16 cellular contexts compared by ENCODE assay signal in genomic region chr17:838486-838885, GRCh38. TPM values are rescaled to one million over a fixed set of nuclear protein-coding genes. Genes with fewer than 3 reads are reported as not detected.
DNase-seq lines count a peak whose midpoint lies in the region; ATAC-seq and TF ChIP-seq lines count a peak whose summit lies in the region.
"Had no signal": no experiment of that assay in that cellular context is flagged by ENCODE, and none has a peak within 500 bp of the region (broad histone marks: within the 10 kb centered on the region; RNA-seq: fewer than 3 reads in every experiment).

No MANE protein-coding gene starts in this region.

- TF ChIP-seq EP300 in ovary (IDR thresholded peaks at IDR 0.05): no peak

- peaks cover 21% of the 10 kb centered on the region for H3K27me3 Mint-ChIP-seq in T-helper 17 cell

- H3K27me3 ChIP-seq in BLaER1 treated with 17β-estradiol and CSF1 and Interleukin-3, amounts not matched to agents 10 nM and 100 nM: no peaks in the 10 kb centered on the region
- no peaks in the 10 kb centered on the region for H3K27me3 ChIP-seq in psoas muscle (ENCODE audit: insufficient read depth in 3 of 3, low read length in 2 of 3)
- no peaks in the 10 kb centered on the region for H3K27me3 ChIP-seq in ovary

- H3K27ac ChIP-seq in BLaER1 treated with 17β-estradiol and CSF1 and Interleukin-3, amounts not matched to agents 10 nM and 100 nM: peak overlapping the region in 5 of 11 experiments; percentile 11 to 47 (median 29); a peak in 6 of 22 replicates
- H3K27ac ChIP-seq in psoas muscle: peak overlapping the region; percentile 23
- no peak overlapping the region for H3K27ac ChIP-seq in ovary

- H3K36me3 ChIP-seq in BLaER1 treated with 17β-estradiol and CSF1 and Interleukin-3, amounts not matched to agents 10 nM and 100 nM: peaks cover 0 to 91% (median 64%) of the 10 kb centered on the region in 11 experiments; a peak in 18 of 22 replicates
- H3K36me3 ChIP-seq in psoas muscle (ENCODE audit: insufficient read depth in 1 of 2, low read depth in 1 of 2) (no peaks in the 10 kb centered on the region), ovary (no peaks in the 10 kb centered on the region)

- no peaks in the 10 kb centered on the region for H3K36me3 Mint-ChIP-seq in T-helper 17 cell (ENCODE audit: low read depth)
- H3K36me3 Mint-ChIP-seq: CD4-positive, CD25-positive, alpha-beta regulatory T cell had no signal

- peaks cover 0 to 11% (median 0%) of the 10 kb centered on the region in 11 experiments; a peak in 5 of 22 replicates for H4K20me1 ChIP-seq in BLaER1 treated with 17β-estradiol and CSF1 and Interleukin-3, amounts not matched to agents 10 nM and 100 nM

- H3K9me3 ChIP-seq in BLaER1 treated with 17β-estradiol and CSF1 and Interleukin-3, amounts not matched to agents 10 nM and 100 nM (replicated peaks in 1 of 11): peaks cover 6 to 71% (median 44%) of the 10 kb centered on the region in 11 experiments; a peak in 20 of 22 replicates
- no peaks in the 10 kb centered on the region for H3K9me3 ChIP-seq in T-helper 17 cell (ENCODE audit: control insufficient read depth, low read length, poor library complexity, severe bottlenecking)
- no peaks in the 10 kb centered on the region for H3K9me3 ChIP-seq in psoas muscle
- H3K9me3 ChIP-seq in ovary: no peaks in the 10 kb centered on the region

- H3K4me1 ChIP-seq in BLaER1 treated with 17β-estradiol and CSF1 and Interleukin-3, amounts not matched to agents 10 nM and 100 nM: peaks cover 14 to 60% (median 52%) of the 10 kb centered on the region in 10 experiments
- H3K4me1 ChIP-seq in psoas muscle: peaks cover 37% of the 10 kb centered on the region
- peaks cover 3% of the 10 kb centered on the region for H3K4me1 ChIP-seq in ovary (ENCODE audit: insufficient read depth)

- peak overlapping the region in 1 of 11 experiments; percentile 3; a peak in 2 of 22 replicates for H3K9ac ChIP-seq in BLaER1 treated with 17β-estradiol and CSF1 and Interleukin-3, amounts not matched to agents 10 nM and 100 nM

- peak overlapping the region in 7 of 11 experiments; percentile 10 to 57 (median 48); a peak in 10 of 22 replicates for H3K4me2 ChIP-seq in BLaER1 treated with 17β-estradiol and CSF1 and Interleukin-3, amounts not matched to agents 10 nM and 100 nM

- ATAC-seq in T-helper 17 cell: no peak
- no peak for ATAC-seq in psoas muscle
- no peak for ATAC-seq in HG02938 (IDR thresholded peaks at IDR 0.05; ENCODE audit: unreplicated experiment)

- no peak for TF ChIP-seq CTCF in fibroblast of mammary gland (conservative IDR thresholded peaks at IDR 0.05; ENCODE audit: control insufficient read depth, insufficient read depth, low read depth, low read length)
- TF ChIP-seq CTCF in psoas muscle (IDR thresholded peaks at IDR 0.05): no peak
- no peak for TF ChIP-seq CTCF in ovary (IDR thresholded peaks at IDR 0.05)

- no peak for TF ChIP-seq POLR2A in ovary (IDR thresholded peaks at IDR 0.05)

- H3K4me3 ChIP-seq in BLaER1 treated with 17β-estradiol and CSF1 and Interleukin-3, amounts not matched to agents 10 nM and 100 nM: no peak overlapping the region
- H3K4me3 ChIP-seq in fibroblast of mammary gland (ENCODE audit: control insufficient read depth, low read depth, low read length) (no peak overlapping the region), psoas muscle (no peak overlapping the region), ovary (no peak overlapping the region)

- H3K4me1 Mint-ChIP-seq in T-helper 17 cell: no peaks in the 10 kb centered on the region
- H3K4me1 Mint-ChIP-seq: CD4-positive, CD25-positive, alpha-beta regulatory T cell had no signal

- intact Hi-C loops in psoas muscle (cut with DNase I): no loop called here
- intact Hi-C loops in ovary (cut with DNase I): no loop called here

- no peak overlapping the region for H3K4me3 Mint-ChIP-seq in T-helper 17 cell
- H3K4me3 Mint-ChIP-seq: CD4-positive, CD25-positive, alpha-beta regulatory T cell; HFFc6 had no signal

- WGBS in psoas muscle, 3 donors: 88 to 90% (median 88%) methylated on average over 11 of the region's 11 CpGs
- WGBS in ovary, 3 donors: 81 to 89% (median 82%) methylated on average over 11 of the region's 11 CpGs

- no peak for DNase-seq in T-helper 17 cell
- DNase-seq in fibroblast of mammary gland (ENCODE audit: low read depth): peak; percentile 30
- no peak for DNase-seq in psoas muscle
- DNase-seq in UCSD-AML1 (lab: John Stamatoyannopoulos, UW; ENCODE audit: unreplicated experiment): no peak
- no peak for DNase-seq in SKM-1 (lab: John Stamatoyannopoulos, UW; ENCODE audit: unreplicated experiment)
- no peak for DNase-seq in ovary
- DNase-seq: Calu3; CD4-positive, CD25-positive, alpha-beta regulatory T cell; DMS 273 treated with DMSO at 0.1 percent for 48 hours; DMS79; HCEC 1CT; HFFc6; IMR-90; KBM-7 had no signal

- H3K27ac Mint-ChIP-seq in T-helper 17 cell: peak overlapping the region; percentile 51
- H3K27ac Mint-ChIP-seq: HFFc6 had no signal

RNA-seq across cellular contexts. Expression of gene MRM3, which starts 56.3 kb away (rescaled TPM):
- total RNA-seq in T-helper 17 cell: 10 to 100 TPM; 28.1 to 29.6 TPM
- 10 to 100 TPM; 17.2 to 30.1 (median 19.5) TPM for total RNA-seq in psoas muscle
- polyA plus RNA-seq in psoas muscle: 10 to 100 TPM; 25.9 to 36.2 (median 28.3) TPM
- total RNA-seq in ovary: 10 to 100 TPM; 10.1 to 16.7 (median 14.0) TPM
- polyA plus RNA-seq in ovary: 10 to 100 TPM; 12.8 to 13.9 TPM

RNA-seq across cellular contexts. Expression of gene GLOD4, which starts 56.4 kb away (rescaled TPM):
- 10 to 100 TPM; 60.6 to 64.8 TPM for total RNA-seq in T-helper 17 cell
- 10 to 100 TPM; 18.5 to 25.2 (median 20.8) TPM for total RNA-seq in psoas muscle
- polyA plus RNA-seq in psoas muscle: 10 to 100 TPM; 13.5 to 29.2 (median 21.7) TPM
- 10 to 100 TPM; 22.1 to 66.7 (median 46.0) TPM for total RNA-seq in ovary
- polyA plus RNA-seq in ovary: 10 to 100 TPM; 34.9 to 90.6 TPM
